In genomic region chr1:248810727-248811513, GRCh38 we compare ENCODE assay signal across 16 cellular contexts. TPM values are rescaled to one million over a fixed set of nuclear protein-coding genes. Genes with fewer than 3 reads are reported as not detected.
DNase-seq lines count a peak whose midpoint lies in the region; ATAC-seq and TF ChIP-seq lines count a peak whose summit lies in the region.
"Had no signal": no experiment of that assay in that cellular context is flagged by ENCODE, and none has a peak within 500 bp of the region (broad histone marks: within the 10 kb centered on the region; RNA-seq: fewer than 3 reads in every experiment).

No MANE protein-coding gene starts in this region.

- intact Hi-C loops in A673 (cut with micrococcal nuclease; ENCODE audit: unreplicated experiment), result no loop called here
- intact Hi-C loops in CD4-positive, alpha-beta memory T cell (cut with micrococcal nuclease), result no loop called here

- WGBS in mesenchymal stem cell, result 97% methylated on average over 10 of the region's 12 CpGs

- H2BK12ac ChIP-seq in mesenchymal stem cell (ENCODE audit: low read length in 2 of 2), result no peak overlapping the region

- ATAC-seq in HG03108 (IDR thresholded peaks at IDR 0.05; ENCODE audit: unreplicated experiment), result no peak
- ATAC-seq: activated CD8-positive, alpha-beta T cell treated with anti-CD3 and anti-CD28 coated beads for 36 hours had no signal

- H3K4me1 ChIP-seq in A673 (ENCODE audit: insufficient read depth, low read length, poor library complexity, severe bottlenecking), result no peaks in the 10 kb centered on the region
- H3K4me1 ChIP-seq in mesenchymal stem cell (ENCODE audit: control insufficient read depth, insufficient read depth, low read depth, low read length), result peaks cover 5% of the 10 kb centered on the region
- H3K4me1 ChIP-seq in CD4-positive, alpha-beta memory T cell (ENCODE audit: insufficient read depth, low read length), result peaks cover 5% of the 10 kb centered on the region
- H3K4me1 ChIP-seq: BE2C, colonic mucosa, uterus had no signal

- H3K9me3 ChIP-seq in A673 (ENCODE audit: low read depth, low read length, poor library complexity, severe bottlenecking), result no peaks in the 10 kb centered on the region
- no peaks in the 10 kb centered on the region for H3K9me3 ChIP-seq in mesenchymal stem cell (ENCODE audit: control insufficient read depth, low read length)
- no peaks in the 10 kb centered on the region for H3K9me3 ChIP-seq in CD4-positive, alpha-beta memory T cell (ENCODE audit: control insufficient read depth in 1 of 2, low read length in 2 of 2)
- H3K9me3 ChIP-seq: BE2C, colonic mucosa, uterus had no signal

- H3K36me3 ChIP-seq in A673 (ENCODE audit: insufficient read depth, low read length, poor library complexity, severe bottlenecking) (peaks cover 14% of the 10 kb centered on the region), mesenchymal stem cell (ENCODE audit: control insufficient read depth in 1 of 2, insufficient read depth in 2 of 2, low read depth in 1 of 2, low read length in 2 of 2) (peaks cover 48% of the 10 kb centered on the region in 2 experiments)
- H3K36me3 ChIP-seq in CD4-positive, alpha-beta memory T cell (ENCODE audit: insufficient read depth, low read length), result peaks cover 31% of the 10 kb centered on the region
- H3K36me3 ChIP-seq: uterus had no signal

- no peak overlapping the region for H2BK15ac ChIP-seq in mesenchymal stem cell (ENCODE audit: low read depth, poor library complexity, severe bottlenecking)

- H3K4me3 ChIP-seq in A673 (ENCODE audit: low read depth, low read length, poor library complexity, severe bottlenecking) (no peak overlapping the region), epithelial cell of esophagus (ENCODE audit: low read length) (no peak overlapping the region), mesenchymal stem cell (ENCODE audit: insufficient read depth in 1 of 2, low read depth in 1 of 2, low read length in 2 of 2) (no peak overlapping the region)
- H3K4me3 ChIP-seq in CD4-positive, alpha-beta memory T cell (ENCODE audit: low read length in 2 of 2), result no peak overlapping the region
- H3K4me3 ChIP-seq: colonic mucosa, uterus had no signal

- POLR2A ChIA-PET in A673 (lab: Charles Lee; ENCODE audit: low non-redundant PET), result no interaction called here
- POLR2A ChIA-PET in CD4-positive, alpha-beta memory T cell (lab: Charles Lee; ENCODE audit: partially characterized antibody), result no interaction called here

- no peak overlapping the region for H3K4ac ChIP-seq in mesenchymal stem cell (ENCODE audit: low read depth in 1 of 2, low read length in 2 of 2)

- H3K4me2 ChIP-seq in mesenchymal stem cell (ENCODE audit: low read length, poor library complexity, severe bottlenecking), result no peak overlapping the region

- no peak for TF ChIP-seq CTCF in A673 (conservative IDR thresholded peaks at IDR 0.05; ENCODE audit: low read depth, low read length)
- no peak for TF ChIP-seq CTCF in epithelial cell of esophagus (IDR thresholded peaks at IDR 0.05; ENCODE audit: insufficient read depth, low read depth, low read length, missing control alignments)
- TF ChIP-seq CTCF in GM13976 (IDR thresholded peaks at IDR 0.05; ENCODE audit: borderline replicate concordance, control extremely low read depth, extremely low read depth, insufficient read depth, missing control alignments), result no peak

- H3K27me3 Mint-ChIP-seq in CD4-positive, alpha-beta memory T cell, result no peaks in the 10 kb centered on the region
- H3K27me3 Mint-ChIP-seq: activated CD8-positive, alpha-beta T cell treated with anti-CD3 and anti-CD28 coated beads for 36 hours had no signal

- peaks cover under 1 to 13% (median 6%) of the 10 kb centered on the region in 4 donors for H3K4me1 Mint-ChIP-seq in CD4-positive, alpha-beta memory T cell

- peak overlapping the region; percentile 28 for H3K9ac ChIP-seq in mesenchymal stem cell (ENCODE audit: low read length)

- in situ Hi-C loops in GM13976 (cut with MboI; ENCODE audit: low sequenced_read_pairs, unreplicated experiment), result no loop called here

- H3K9me3 Mint-ChIP-seq in CD4-positive, alpha-beta memory T cell, result peaks cover 0 to 1% (median 0%) of the 10 kb centered on the region in 8 donors
- H3K9me3 Mint-ChIP-seq: activated CD8-positive, alpha-beta T cell treated with anti-CD3 and anti-CD28 coated beads for 36 hours had no signal

- CTCF ChIA-PET in A673 (lab: Charles Lee), result no interaction called here
- CTCF ChIA-PET in CD4-positive, alpha-beta memory T cell (lab: Charles Lee; ENCODE audit: partially characterized antibody), result interaction anchor here (1.4 kb wide), 1 partner anchor 188 kb away, joined by 3 read pairs; no protein-coding TSS in a partner anchor

- H3K18ac ChIP-seq in mesenchymal stem cell (ENCODE audit: low read depth in 1 of 2, low read length in 2 of 2), result no peak overlapping the region

- no peak overlapping the region for H2AFZ ChIP-seq in mesenchymal stem cell (ENCODE audit: low read depth, low read length)

- no TSS peak for BruUV-seq in A673 (replicated peaks; lab: Mats Ljungman, UMichigan)

- peaks cover 30 to 42% of the 10 kb centered on the region in 2 donors for H3K36me3 Mint-ChIP-seq in CD4-positive, alpha-beta memory T cell

- no peak overlapping the region for H2BK5ac ChIP-seq in mesenchymal stem cell (ENCODE audit: low read depth, low read length, poor library complexity, severe bottlenecking)

- H3K27ac Mint-ChIP-seq in CD4-positive, alpha-beta memory T cell, result peak overlapping the region in 1 of 7 donors; percentile 79

- no peak overlapping the region for H2AK5ac ChIP-seq in mesenchymal stem cell (ENCODE audit: low read length, severe bottlenecking)

- H2BK120ac ChIP-seq in mesenchymal stem cell (ENCODE audit: low read depth, low read length), result no peak overlapping the region

- no peak overlapping the region for H3K4me3 Mint-ChIP-seq in CD4-positive, alpha-beta memory T cell
- H3K4me3 Mint-ChIP-seq: activated CD8-positive, alpha-beta T cell treated with anti-CD3 and anti-CD28 coated beads for 36 hours had no signal

- H3K27ac ChIP-seq in A673 (ENCODE audit: low read depth, low read length, poor library complexity, severe bottlenecking) (no peak overlapping the region), mesenchymal stem cell (ENCODE audit: low read length, poor library complexity, severe bottlenecking) (no peak overlapping the region)
- no peak overlapping the region for H3K27ac ChIP-seq in CD4-positive, alpha-beta memory T cell (ENCODE audit: low read depth, low read length)
- H3K27ac ChIP-seq: colonic mucosa, uterus had no signal

- H4K91ac ChIP-seq in mesenchymal stem cell (ENCODE audit: low read length), result no peak overlapping the region

- peak; percentile 42 for DNase-seq in A673 (ENCODE audit: low spot score)
- DNase-seq in LHCN-M2 (ENCODE audit: low read depth), result peak; percentile 33
- DNase-seq in epithelial cell of esophagus (ENCODE audit: low read depth), result peak; percentile 27
- no peak for DNase-seq in mesenchymal stem cell
- DNase-seq in GM13976 (ENCODE audit: low spot score), result no peak
- DNase-seq in CD4-positive, alpha-beta memory T cell, result no peak
- DNase-seq in SW 1271 (lab: John Stamatoyannopoulos, UW), result no peak
- DNase-seq: activated CD8-positive, alpha-beta T cell treated with anti-CD3 and anti-CD28 coated beads for 36 hours; activated naive CD4-positive, alpha-beta T cell treated with Interleukin-2 at 50 U/mL for 16 hours; BE2C; colonic mucosa; NCI-H2107; uterus had no signal

- H3K14ac ChIP-seq in mesenchymal stem cell (ENCODE audit: low read length in 2 of 2), result no peak overlapping the region

- H4K8ac ChIP-seq in mesenchymal stem cell (ENCODE audit: low read length), result no peak overlapping the region

- H3K23ac ChIP-seq in mesenchymal stem cell (ENCODE audit: low read length in 2 of 2), result no peak overlapping the region

- H3K27me3 ChIP-seq in A673 (replicated peaks; ENCODE audit: insufficient read depth, low read depth, low read length, poor library complexity), result no peaks in the 10 kb centered on the region
- H3K27me3 ChIP-seq in mesenchymal stem cell (ENCODE audit: control insufficient read depth in 1 of 2, insufficient read depth in 1 of 2, low read length in 2 of 2), result no peaks in the 10 kb centered on the region
- no peaks in the 10 kb centered on the region for H3K27me3 ChIP-seq in CD4-positive, alpha-beta memory T cell (ENCODE audit: insufficient read depth, low read length)
- H3K27me3 ChIP-seq: BE2C, colonic mucosa, uterus had no signal

- H3K79me1 ChIP-seq in mesenchymal stem cell (replicated peaks; ENCODE audit: low read length, poor library complexity, severe bottlenecking), result peaks cover 15% of the 10 kb centered on the region

RNA-seq across cellular contexts. Expression of gene SH3BP5L, which starts 14.8 kb away (rescaled TPM):
- total RNA-seq in A673 (2021) (26.7 and 28.6 TPM in 2 replicates), LHCN-M2 (2014; rRNA removed) (18.0 and 24.3 TPM in 2 replicates)
- 20.8 TPM for polyA plus RNA-seq in LHCN-M2 (2012)
- polyA plus RNA-seq in mesenchymal stem cell (2013, experiment 1 of 2), result 9.3 TPM
- 9.7 TPM for polyA plus RNA-seq in mesenchymal stem cell (2013, experiment 2 of 2)
- total RNA-seq in CD4-positive, alpha-beta memory T cell, result 10 to 100 TPM; 40.9 to 43.4 TPM
- polyA plus RNA-seq in CD4-positive, alpha-beta memory T cell, result 1 to 10 TPM in 1 of 2 donors, under 1 TPM in 1; 0.77 to 4.4 TPM

RNA-seq across cellular contexts. Expression of gene ZNF672, which starts 27.1 kb away (rescaled TPM):
- total RNA-seq in A673 (2021) (21.6 and 24.0 TPM in 2 replicates), LHCN-M2 (2014; rRNA removed) (24.6 and 28.4 TPM in 2 replicates)
- 12.4 TPM for polyA plus RNA-seq in LHCN-M2 (2012)
- 14.5 TPM for polyA plus RNA-seq in mesenchymal stem cell (2013, experiment 1 of 2)
- 14.8 TPM for polyA plus RNA-seq in mesenchymal stem cell (2013, experiment 2 of 2)
- 10 to 100 TPM; 39.7 to 42.8 TPM for total RNA-seq in CD4-positive, alpha-beta memory T cell
- polyA plus RNA-seq in CD4-positive, alpha-beta memory T cell, result 10 to 100 TPM; 12.4 to 29.2 TPM

RNA-seq across cellular contexts. Expression of gene ZNF692, which starts 48.0 kb away (rescaled TPM):
- total RNA-seq in A673 (2021) (58.6 and 64.5 TPM in 2 replicates), LHCN-M2 (2014; rRNA removed) (44.6 and 44.8 TPM in 2 replicates)
- polyA plus RNA-seq in LHCN-M2 (2012), result 8.2 TPM
- polyA plus RNA-seq in mesenchymal stem cell (2013, experiment 1 of 2), result 10.4 TPM
- 10.5 TPM for polyA plus RNA-seq in mesenchymal stem cell (2013, experiment 2 of 2)
- 10 to 100 TPM; 70.8 to 74.8 TPM for total RNA-seq in CD4-positive, alpha-beta memory T cell
- polyA plus RNA-seq in CD4-positive, alpha-beta memory T cell, result 10 to 100 TPM; 10.9 to 13.0 TPM

RNA-seq across cellular contexts. Expression of gene LYPD8, which starts 55.4 kb away (rescaled TPM):
- total RNA-seq in A673 (2021) (not detected in 2 replicates), LHCN-M2 (2014; rRNA removed) (not detected in 2 replicates)
- polyA plus RNA-seq in LHCN-M2 (2012), result not detected
- polyA plus RNA-seq in mesenchymal stem cell (2013, experiment 1 of 2), result not detected
- not detected for polyA plus RNA-seq in mesenchymal stem cell (2013, experiment 2 of 2)
- not detected for total RNA-seq in CD4-positive, alpha-beta memory T cell
- polyA plus RNA-seq in CD4-positive, alpha-beta memory T cell, result not detected
- total RNA-seq: activated CD8-positive, alpha-beta T cell treated with anti-CD3 and anti-CD28 coated beads for 36 hours; frontal cortex; T-helper 2 cell treated with Interferon-gamma antibody and Interleukin-4, amounts not matched to agents 100 ng/mL and 5 ng/mL, for 36 hours; uterus had no signal

Comparison
In these comparisons a context has a peak if more than half of its experiments do, and no peak if none do; other contexts are left out.
1. DNase-seq: peak in A673 (single experiment), LHCN-M2 (single experiment) and epithelial cell of esophagus (single experiment); none in mesenchymal stem cell (single experiment), GM13976 (single experiment), CD4-positive, alpha-beta memory T cell (0 of 5) and SW 1271 (0 of 2).